1 cellular context compared by ENCODE assay signal in genomic region chr2:9192712-9193111, GRCh38.
TF ChIP-seq lines count a peak whose summit lies in the region.

No MANE protein-coding gene starts in this region.

TF ChIP-seq in SK-N-SH treated with all-trans-retinoic acid at 6 μM for 48 hours, 23 proteins besides CTCF, POLR2A, EP300 and RAD21 (continued from another document):
- TF ChIP-seq CREB5 (CRISPR knock-in tag; IDR thresholded peaks at IDR 0.05; ENCODE audit: low read depth) = no peak
